Comparison of ENCODE assay signal across 8 cellular contexts in genomic region chr3:38345879-38346583, GRCh38. TPM values are rescaled to one million over a fixed set of nuclear protein-coding genes. Genes with fewer than 3 reads are reported as not detected.
DNase-seq lines count a peak whose midpoint lies in the region; ATAC-seq, FAIRE-seq and TF ChIP-seq lines count a peak whose summit lies in the region.

No MANE protein-coding gene starts in this region.

- no peak for TF ChIP-seq CTCF in GM12864 (IDR thresholded peaks at IDR 0.05; ENCODE audit: low read depth, low read length, missing control alignments)
- no peak for TF ChIP-seq CTCF in astrocyte of the cerebellum (IDR thresholded peaks at IDR 0.05; ENCODE audit: low read depth, low read length, missing control alignments)
- TF ChIP-seq CTCF in mucosa of descending colon (IDR thresholded peaks at IDR 0.05): no peak

- intact Hi-C loops in mucosa of descending colon (cut with DNase I, micrococcal nuclease): loop anchor here (5.0 kb wide), 2 partner anchors 131 to 136 kb away; no protein-coding TSS in a partner anchor

- H3K36me3 ChIP-seq in mucosa of descending colon (ENCODE audit: low read depth): no peaks in the 10 kb centered on the region

- peak; percentile 34 for ATAC-seq in HG02970 (IDR thresholded peaks at IDR 0.05; ENCODE audit: low FRiP score, unreplicated experiment)
- ATAC-seq in mucosa of descending colon: peak; percentile 47
- ATAC-seq in HG03460 (IDR thresholded peaks at IDR 0.05; ENCODE audit: unreplicated experiment): no peak
- no peak for ATAC-seq in HG03520 (IDR thresholded peaks at IDR 0.05; ENCODE audit: unreplicated experiment)

- H3K4me1 ChIP-seq in mucosa of descending colon (ENCODE audit: low read depth): peaks cover 4% of the 10 kb centered on the region

- H3K9me3 ChIP-seq in mucosa of descending colon: no peaks in the 10 kb centered on the region

- H3K4me3 ChIP-seq in GM12864 (ENCODE audit: low read depth, low read length): peak overlapping the region; percentile 87
- peak overlapping the region; percentile 66 for H3K4me3 ChIP-seq in astrocyte of the cerebellum (ENCODE audit: low read depth, low read length)
- H3K4me3 ChIP-seq in mucosa of descending colon: no peak overlapping the region

- FAIRE-seq in HTR-8/SVneo (lab: Jason Lieb, UNC): no peak

- in situ Hi-C loops in astrocyte of the cerebellum (cut with HindIII; ENCODE audit: low sequenced_read_pairs): no loop called here

- H3K27ac ChIP-seq in caudate nucleus (ENCODE audit: low read depth, low read length): no peak overlapping the region

- DNase-seq in GM12864 (ENCODE audit: low read depth) (no peak), astrocyte of the cerebellum (ENCODE audit: low read depth) (no peak), mucosa of descending colon (no peak), caudate nucleus (lab: John Stamatoyannopoulos, UW) (no peak), HTR-8/SVneo (ENCODE audit: insufficient read length, low spot score) (no peak)

RNA-seq across cellular contexts. Expression of gene XYLB, which starts 0.6 kb away (rescaled TPM):
- 10 to 100 TPM in 2 of 3 donors, 1 to 10 TPM in 1; 9.7 to 27.7 (median 16.3) TPM for total RNA-seq in mucosa of descending colon

Comparison
In these comparisons a context has a peak if more than half of its experiments do, and no peak if none do; other contexts are left out.
1. ATAC-seq: peak in HG02970 (single experiment) and mucosa of descending colon (single experiment); none in HG03460 (single experiment) and HG03520 (single experiment).